9 cellular contexts compared by ENCODE assay signal in the genomic region with DNA sequence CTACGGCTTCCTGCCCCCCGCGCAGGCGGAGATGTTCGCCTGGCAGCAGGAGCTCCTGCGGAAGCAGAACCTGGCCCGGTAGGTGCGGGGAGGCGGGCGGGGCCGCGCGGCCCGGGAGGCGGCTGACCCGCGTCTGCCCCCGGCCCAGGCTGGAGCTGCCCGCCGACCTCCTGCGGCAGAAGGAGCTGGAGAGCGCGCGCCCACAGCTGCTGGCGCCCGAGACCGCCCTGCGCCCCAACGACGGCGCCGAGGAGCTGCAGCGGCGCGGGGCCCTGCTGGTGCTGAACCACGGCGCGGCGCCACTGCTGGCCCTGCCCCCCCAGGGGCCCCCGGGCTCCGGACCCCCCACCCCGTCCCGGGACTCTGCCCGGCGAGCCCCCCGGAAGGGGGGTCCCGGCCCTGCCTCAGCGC. TPM values are rescaled to one million over a fixed set of nuclear protein-coding genes. Genes with fewer than 3 reads are reported as not detected.
DNase-seq lines count a peak whose midpoint lies in the region; ATAC-seq and TF ChIP-seq lines count a peak whose summit lies in the region.
"Had no signal": no experiment of that assay in that cellular context is flagged by ENCODE, and none has a peak within 500 bp of the region (broad histone marks: within the 10 kb centered on the region; RNA-seq: fewer than 3 reads in every experiment).

No MANE protein-coding gene starts in this region.

- peaks cover 15 to 30% of the 10 kb centered on the region in 2 donors for H3K27me3 Mint-ChIP-seq in T-cell

- H3K9me3 Mint-ChIP-seq in T-cell: no peaks in the 10 kb centered on the region

- H3K27ac ChIP-seq in cardiac muscle cell: no peak overlapping the region
- H3K27ac ChIP-seq in upper lobe of left lung: peak overlapping the region in 3 of 4 donors; percentile 5 to 34 (median 30)

- peaks cover 5 to 12% (median 9%) of the 10 kb centered on the region in 3 donors for H3K4me1 Mint-ChIP-seq in T-cell

- H3K4me1 ChIP-seq in cardiac muscle cell (ENCODE audit: low read depth) (peaks cover 18% of the 10 kb centered on the region), upper lobe of left lung (peaks cover 33 to 38% (median 34%) of the 10 kb centered on the region in 4 donors)

- 0% methylated on average over 3 of the region's 48 CpGs; no CpG with 5 or more reads in 1 of the 2 donors for WGBS in upper lobe of left lung, 2 donors

- no peak for TF ChIP-seq EP300 in upper lobe of left lung (IDR thresholded peaks at IDR 0.05)

- H3K27me3 ChIP-seq in cardiac muscle cell (peaks cover 25% of the 10 kb centered on the region), upper lobe of left lung (peaks cover 4 to 45% (median 29%) of the 10 kb centered on the region in 4 donors)

- no peak for TF ChIP-seq POLR2A in upper lobe of left lung (IDR thresholded peaks at IDR 0.05)
- TF ChIP-seq POLR2A in GM18505 (IDR thresholded peaks at IDR 0.05; ENCODE audit: borderline replicate concordance, extremely low read depth, insufficient read depth, insufficient read length): no peak

- H3K4me3 ChIP-seq in cardiac muscle cell (peak overlapping the region; percentile 34), upper lobe of left lung (peak overlapping the region in 3 of 4 donors; percentile 31 to 48 (median 47))

- intact Hi-C loops in left cardiac atrium (cut with DNase I): no loop called here

- POLR2A ChIA-PET in T-cell (lab: Charles Lee): no interaction called here

- DNase-seq in cardiac muscle cell (ENCODE audit: low read depth in 1 of 2, low spot score in 1 of 2) (peak; percentile 51 to 63), left cardiac atrium (no peak), T-cell (no peak), iPS-NIHi7 (ENCODE audit: extremely low spot score) (peak; percentile 59), upper lobe of left lung (peak in 1 of 2 donors; percentile 87)
- DNase-seq in activated naive CD4-positive, alpha-beta T cell treated with anti-CD3 and anti-CD28 coated beads, Interleukin-2, amount 50 U/mL, for 16 hours: no peak

- H3K36me3 Mint-ChIP-seq in T-cell: peaks cover 19% of the 10 kb centered on the region

- H3K9me3 ChIP-seq in cardiac muscle cell (ENCODE audit: low read depth) (no peaks in the 10 kb centered on the region), upper lobe of left lung (no peaks in the 10 kb centered on the region)

- no peaks in the 10 kb centered on the region for H3K36me3 ChIP-seq in cardiac muscle cell
- H3K36me3 ChIP-seq in upper lobe of left lung: peaks cover 3 to 32% (median 30%) of the 10 kb centered on the region in 4 donors

- TF ChIP-seq CTCF in cardiac muscle cell (IDR thresholded peaks at IDR 0.05; ENCODE audit: low read depth, low read length): no peak
- TF ChIP-seq CTCF in upper lobe of left lung (IDR thresholded peaks at IDR 0.05): no peak

- peak overlapping the region in 1 of 3 donors; percentile 6 for H3K4me3 Mint-ChIP-seq in T-cell

- no peak for ATAC-seq in left cardiac atrium
- peak in 3 of 4 experiments; percentile 12 to 15 (median 14) for ATAC-seq in T-cell (replicated peaks in 1 of 4)
- ATAC-seq in upper lobe of left lung (ENCODE audit: low FRiP score in 2 of 2): peak in 1 of 2 donors; percentile 3
- ATAC-seq in HG03571 (IDR thresholded peaks at IDR 0.05; ENCODE audit: unreplicated experiment): no peak
- ATAC-seq in GM18505 (IDR thresholded peaks at IDR 0.05; ENCODE audit: unreplicated experiment): no peak

- CTCF ChIA-PET in T-cell (lab: Charles Lee): no interaction called here

- H3K27ac Mint-ChIP-seq in T-cell: no peak overlapping the region

RNA-seq across cellular contexts. Expression of gene NOC2L, which starts 16.6 kb away (rescaled TPM):
- 98.2 and 119 TPM in 2 replicates for total RNA-seq in cardiac muscle cell
- 95.4 and 122 TPM in 2 replicates for polyA plus RNA-seq in cardiac muscle cell
- total RNA-seq in left cardiac atrium: 10 to 100 TPM; 38.1 to 48.7 TPM
- total RNA-seq in T-cell: 10 to 100 TPM; 58.7 to 92.2 (median 83.4) TPM
- total RNA-seq in upper lobe of left lung: 10 to 100 TPM; 28.7 to 66.0 (median 51.0) TPM

RNA-seq across cellular contexts. Expression of gene KLHL17, which starts 18.0 kb away (rescaled TPM):
- 16.2 and 42.9 TPM in 2 replicates for total RNA-seq in cardiac muscle cell
- 31.5 and 40.6 TPM in 2 replicates for polyA plus RNA-seq in cardiac muscle cell
- total RNA-seq in left cardiac atrium: 1 to 10 TPM; 5.7 to 8.2 TPM
- total RNA-seq in T-cell: 10 to 100 TPM; 17.5 to 45.3 (median 37.1) TPM
- total RNA-seq in upper lobe of left lung: 10 to 100 TPM in 4 of 6 donors, 1 to 10 TPM in 2; 4.7 to 45.1 (median 16.5) TPM

RNA-seq across cellular contexts. Expression of gene SAMD11, which starts 18.7 kb away (rescaled TPM):
- total RNA-seq in cardiac muscle cell (90.7 and 146 TPM in 2 replicates), left cardiac atrium (1 to 10 TPM; 5.1 to 7.5 TPM), T-cell (under 1 TPM in 3 of 5 donors, not detected in 2; 0.32 to 0.70 (median 0.53) TPM), upper lobe of left lung (1 to 10 TPM; 1.0 to 9.3 (median 2.4) TPM)
- polyA plus RNA-seq in cardiac muscle cell: 32.2 and 63.3 TPM in 2 replicates

RNA-seq across cellular contexts. Expression of gene PLEKHN1, which starts 23.9 kb away (rescaled TPM):
- 0.36 TPM in 1 of 2 replicates, not detected in the other for total RNA-seq in cardiac muscle cell
- polyA plus RNA-seq in cardiac muscle cell: 0.60 TPM in 2 replicates
- total RNA-seq in left cardiac atrium: under 1 TPM; 0.38 to 0.50 TPM
- 1 to 10 TPM in 4 of 5 donors, under 1 TPM in 1; 0.30 to 9.9 (median 7.3) TPM for total RNA-seq in T-cell
- 10 to 100 TPM in 1 of 6 donors, 1 to 10 TPM in 5; 1.1 to 11.5 (median 1.6) TPM for total RNA-seq in upper lobe of left lung
- total RNA-seq: OCI-LY7 had no signal

RNA-seq across cellular contexts. Expression of gene PERM1, which starts 39.5 kb away (rescaled TPM):
- total RNA-seq in cardiac muscle cell (0.49 and 1.0 TPM in 2 replicates), left cardiac atrium (10 to 100 TPM; 78.9 to 85.5 TPM), T-cell (not detected), upper lobe of left lung (1 to 10 TPM in 1 of 6 donors, under 1 TPM in 3, not detected in 2; 0.15 to 1.0 (median 0.36) TPM)
- polyA plus RNA-seq in cardiac muscle cell: 0.71 and 0.77 TPM in 2 replicates
- total RNA-seq: OCI-LY7 had no signal

Comparison
In these comparisons a context has a peak if more than half of its experiments do, and no peak if none do; other contexts are left out.
1. DNase-seq: peak in cardiac muscle cell (2 of 2) and iPS-NIHi7 (single experiment); none in left cardiac atrium (single experiment), T-cell (0 of 34) and activated naive CD4-positive, alpha-beta T cell treated with anti-CD3 and anti-CD28 coated beads, Interleukin-2, amount 50 U/mL, for 16 hours (single experiment).
2. ATAC-seq: peak in T-cell (3 of 4); none in left cardiac atrium (0 of 2), HG03571 (single experiment) and GM18505 (single experiment).